14 cellular contexts compared by ENCODE assay signal in genomic region chr7:47622586-47622945, GRCh38. TPM values are rescaled to one million over a fixed set of nuclear protein-coding genes. Genes with fewer than 3 reads are reported as not detected.
A peak's percentile ranks its signal among the peaks of the same experiment; 100 is the strongest.
DNase-seq lines count a peak whose midpoint lies in the region; ATAC-seq and TF ChIP-seq lines count a peak whose summit lies in the region.
"Had no signal": no experiment of that assay in that cellular context is flagged by ENCODE, and none has a peak within 500 bp of the region (broad histone marks: within the 10 kb centered on the region; RNA-seq: fewer than 3 reads in every experiment).

No MANE protein-coding gene starts in this region.

- ATAC-seq in PC-3: no peak
- no peak for ATAC-seq in HG03457 (IDR thresholded peaks at IDR 0.05; ENCODE audit: unreplicated experiment)
- ATAC-seq: activated CD8-positive, alpha-beta T cell treated with anti-CD3 and anti-CD28 coated beads for 36 hours had no signal

- no peak overlapping the region for H3K27ac ChIP-seq in PC-3 (ENCODE audit: low read length)
- H3K27ac ChIP-seq in endodermal cell (ENCODE audit: low read depth, low read length): peak overlapping the region; percentile 7
- peak overlapping the region; percentile 74 to 77 for H3K27ac ChIP-seq in tibial artery

- intact Hi-C loops in PC-3 (cut with micrococcal nuclease): no loop called here
- intact Hi-C loops in tibial artery (cut with DNase I; ENCODE audit: low total_unique reads): no loop called here

- H3K9me2 ChIP-seq in PC-3 (replicated peaks; ENCODE audit: low read length): no peaks in the 10 kb centered on the region

- peaks cover 26% of the 10 kb centered on the region for H3K4me1 Mint-ChIP-seq in endodermal cell
- H3K4me1 Mint-ChIP-seq in nephron: peaks cover 59% of the 10 kb centered on the region
- no peaks in the 10 kb centered on the region for H3K4me1 Mint-ChIP-seq in T-helper 2 cell treated with Interferon-gamma antibody and Interleukin-4, amounts not matched to agents 5 μg/mL and 100 μg/mL, for 36 hours (ENCODE audit: low read depth)

- H3K9me3 Mint-ChIP-seq in endodermal cell (no peaks in the 10 kb centered on the region), nephron (peaks cover 3% of the 10 kb centered on the region)
- H3K9me3 Mint-ChIP-seq in T-helper 2 cell treated with Interferon-gamma antibody and Interleukin-4, amounts not matched to agents 5 μg/mL and 100 μg/mL, for 36 hours: no peaks in the 10 kb centered on the region
- H3K9me3 Mint-ChIP-seq: activated CD8-positive, alpha-beta T cell treated with anti-CD3 and anti-CD28 coated beads for 36 hours had no signal

- no peaks in the 10 kb centered on the region for H3K36me3 ChIP-seq in PC-3 (ENCODE audit: low read depth, low read length)
- H3K36me3 ChIP-seq in endodermal cell (ENCODE audit: control insufficient read depth, insufficient read depth, low read length): no peaks in the 10 kb centered on the region
- H3K36me3 ChIP-seq in tibial artery: no peaks in the 10 kb centered on the region

- no peak overlapping the region for H3K4me2 ChIP-seq in PC-3 (ENCODE audit: low read length)

- DNase-seq in PC-3 (no peak), endodermal cell (no peak), tibial artery (no peak)
- no peak for DNase-seq in NK-92 treated with Interleukin-12 subunit alpha and Interleukin-12 subunit beta, amount 100 ng/mL, for 24 hours (lab: John Stamatoyannopoulos, UW)
- no peak for DNase-seq in T-helper 2 cell treated with Interferon-gamma antibody and Interleukin-4, amounts not matched to agents 5 μg/mL and 100 μg/mL, for 36 hours (ENCODE audit: low spot score)
- no peak for DNase-seq in stimulated activated CD4-positive, alpha-beta T cell treated with anti-CD3 and anti-CD28 coated beads, Interleukin-4, amount 100 ng/mL, for 1 hour
- DNase-seq: activated CD8-positive, alpha-beta T cell treated with anti-CD3 and anti-CD28 coated beads for 36 hours; activated naive CD4-positive, alpha-beta T cell treated with anti-CD3 and anti-CD28 coated beads, Interleukin-2, amount 50 U/mL, for 16 hours; NCI-H1436; NCI-H69; T-helper 1 cell had no signal

- H3K4me1 ChIP-seq in PC-3 (ENCODE audit: insufficient read depth, low read length) (peaks cover 6% of the 10 kb centered on the region; the same call in 1 of the 2 replicates), endodermal cell (ENCODE audit: control insufficient read depth, insufficient read depth, low read length) (no peaks in the 10 kb centered on the region), tibial artery (peaks cover 3 to 44% (median 27%) of the 10 kb centered on the region in 4 donors)

- H4K20me1 ChIP-seq in PC-3 (ENCODE audit: low read length): no peaks in the 10 kb centered on the region

- no peaks in the 10 kb centered on the region for H3F3A ChIP-seq in PC-3 (ENCODE audit: low read length, unreplicated experiment)

- 0 out of 2 replicates have a peak overlapping the region, but pooled peaks have one; percentile 9 for H2AFZ ChIP-seq in PC-3 (ENCODE audit: low read length)

- no peaks in the 10 kb centered on the region for H3K79me2 ChIP-seq in PC-3 (ENCODE audit: low read length)

- H3K9ac ChIP-seq in PC-3 (ENCODE audit: low read length) (no peak overlapping the region), endodermal cell (ENCODE audit: extremely low read depth, low read length, poor library complexity, severe bottlenecking) (no peak overlapping the region)

- POLR2A ChIA-PET in PC-3 (lab: Charles Lee; ENCODE audit: unreplicated experiment): no interaction called here

- CTCF ChIA-PET in PC-3 (lab: Charles Lee): no interaction called here

- BruUV-seq in PC-3 (replicated peaks; lab: Mats Ljungman, UMichigan): no TSS peak

- no peak for TF ChIP-seq CTCF in PC-3 (conservative IDR thresholded peaks at IDR 0.05; ENCODE audit: low read depth, low read length)
- TF ChIP-seq CTCF in endodermal cell (conservative IDR thresholded peaks at IDR 0.05): no peak
- no peak for TF ChIP-seq CTCF in nephron (IDR thresholded peaks at IDR 0.05; ENCODE audit: unreplicated experiment in 3 of 3)
- no peak for TF ChIP-seq CTCF in tibial artery (IDR thresholded peaks at IDR 0.05)

- H3K27me3 Mint-ChIP-seq in endodermal cell (ENCODE audit: insufficient read depth): no peaks in the 10 kb centered on the region
- H3K27me3 Mint-ChIP-seq in nephron (ENCODE audit: low read depth): no peaks in the 10 kb centered on the region
- H3K27me3 Mint-ChIP-seq in T-helper 2 cell treated with Interferon-gamma antibody and Interleukin-4, amounts not matched to agents 5 μg/mL and 100 μg/mL, for 36 hours (ENCODE audit: low read depth): no peaks in the 10 kb centered on the region
- H3K27me3 Mint-ChIP-seq: activated CD8-positive, alpha-beta T cell treated with anti-CD3 and anti-CD28 coated beads for 36 hours had no signal

- H3K9me3 ChIP-seq in PC-3 (ENCODE audit: low read length) (no peaks in the 10 kb centered on the region), endodermal cell (ENCODE audit: control insufficient read depth, low read length) (no peaks in the 10 kb centered on the region), tibial artery (no peaks in the 10 kb centered on the region)

- H3K4me3 Mint-ChIP-seq in endodermal cell (no peak overlapping the region), nephron (peak overlapping the region; percentile 17 to 37 (median 31))
- H3K4me3 Mint-ChIP-seq in T-helper 2 cell treated with Interferon-gamma antibody and Interleukin-4, amounts not matched to agents 5 μg/mL and 100 μg/mL, for 36 hours: no peak overlapping the region
- H3K4me3 Mint-ChIP-seq: activated CD8-positive, alpha-beta T cell treated with anti-CD3 and anti-CD28 coated beads for 36 hours had no signal

- H3K4me3 ChIP-seq in PC-3 (ENCODE audit: low read length) (no peak overlapping the region), endodermal cell (ENCODE audit: low read length) (no peak overlapping the region), tibial artery (no peak overlapping the region)
- H3K4me3 ChIP-seq: lung had no signal

- H3K27ac Mint-ChIP-seq in endodermal cell (no peak overlapping the region), nephron (peak overlapping the region; percentile 98 to 100 (median 99))
- H3K27ac Mint-ChIP-seq in T-helper 2 cell treated with Interferon-gamma antibody and Interleukin-4, amounts not matched to agents 5 μg/mL and 100 μg/mL, for 36 hours: no peak overlapping the region
- H3K27ac Mint-ChIP-seq: activated CD8-positive, alpha-beta T cell treated with anti-CD3 and anti-CD28 coated beads for 36 hours had no signal

- no peaks in the 10 kb centered on the region for H3K36me3 Mint-ChIP-seq in endodermal cell (ENCODE audit: low read depth)
- no peaks in the 10 kb centered on the region for H3K36me3 Mint-ChIP-seq in nephron (ENCODE audit: low read depth)
- no peaks in the 10 kb centered on the region for H3K36me3 Mint-ChIP-seq in T-helper 2 cell treated with Interferon-gamma antibody and Interleukin-4, amounts not matched to agents 5 μg/mL and 100 μg/mL, for 36 hours (ENCODE audit: low read depth)

- H3K27me3 ChIP-seq in PC-3 (ENCODE audit: low read length) (no peaks in the 10 kb centered on the region), endodermal cell (ENCODE audit: control insufficient read depth, insufficient read depth, low read length, poor library complexity, severe bottlenecking) (no peaks in the 10 kb centered on the region), tibial artery (no peaks in the 10 kb centered on the region)

RNA-seq across cellular contexts. Expression of gene TNS3, which starts 40.7 kb away (rescaled TPM):
- total RNA-seq in PC-3 (2014; rRNA removed) (71.4 and 72.3 TPM in 2 replicates), endodermal cell (10 to 100 TPM; 33.8 to 38.5 TPM)
- 18.1 TPM for polyA plus RNA-seq in endodermal cell (2013, experiment 1 of 2)
- 19.3 TPM for polyA plus RNA-seq in endodermal cell (2013, experiment 2 of 2)

Comparison
In these comparisons a context has a peak if more than half of its experiments do, and no peak if none do; other contexts are left out.
1. H3K27ac Mint-ChIP-seq: peak in nephron (3 of 3); none in endodermal cell (single experiment) and T-helper 2 cell treated with Interferon-gamma antibody and Interleukin-4, amounts not matched to agents 5 μg/mL and 100 μg/mL, for 36 hours (single experiment).
2. H3K4me3 Mint-ChIP-seq: peak in nephron (3 of 3); none in endodermal cell (single experiment) and T-helper 2 cell treated with Interferon-gamma antibody and Interleukin-4, amounts not matched to agents 5 μg/mL and 100 μg/mL, for 36 hours (single experiment).